In the genomic region with DNA sequence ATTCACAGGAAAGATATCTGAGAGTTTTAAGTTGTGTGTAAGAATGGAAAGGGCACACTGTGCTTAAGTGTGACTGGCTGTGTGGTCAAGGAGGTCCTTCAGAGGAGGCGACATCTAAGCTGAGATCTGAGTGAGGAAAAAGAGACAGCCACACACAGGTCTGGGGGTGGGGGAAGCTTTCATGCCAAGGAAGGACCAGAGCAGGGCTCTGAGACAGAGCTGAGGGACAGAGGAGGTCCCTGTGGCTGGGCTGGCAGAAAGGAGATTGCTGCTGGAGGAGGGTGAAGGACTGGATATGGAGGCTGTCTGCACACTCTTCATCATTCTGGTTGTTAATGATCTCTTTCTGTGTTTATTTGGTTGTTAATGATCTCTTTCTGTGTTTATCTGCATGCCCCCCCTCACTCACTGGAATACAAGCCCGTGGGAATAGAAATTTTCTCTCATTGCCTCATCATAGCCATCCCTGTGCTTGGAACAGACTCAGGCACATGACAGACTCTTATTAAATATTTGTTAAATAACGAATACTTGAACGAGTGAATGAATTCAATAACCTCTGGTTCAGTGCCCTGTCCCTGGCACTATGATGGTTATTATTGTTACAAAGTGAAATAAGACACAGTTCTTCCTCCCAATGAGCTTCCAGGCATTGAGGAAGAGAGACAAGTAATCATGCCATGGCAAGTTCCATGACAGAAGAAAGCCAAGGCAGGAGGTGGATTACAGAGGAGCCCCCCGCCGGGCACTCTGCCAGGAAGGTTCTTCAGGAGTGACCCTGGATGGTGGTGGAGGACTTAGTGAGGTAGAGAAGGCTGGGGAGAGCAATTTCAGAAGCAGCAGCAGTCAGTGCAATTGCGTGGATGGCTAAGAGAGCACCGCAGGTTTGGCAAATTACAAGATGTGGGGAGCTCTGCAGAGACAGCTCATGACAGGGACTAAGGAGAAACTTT, we compare ENCODE assay signal across 20 cellular contexts.
"Had no signal": no experiment of that assay in that cellular context is flagged by ENCODE, and none has a peak within 500 bp of the region (broad histone marks: within the 10 kb centered on the region; RNA-seq: fewer than 3 reads in every experiment).

No MANE protein-coding gene starts in this region.

- H3K27me3 ChIP-seq: breast epithelium, right lobe of liver, uterus had no signal

- H3K27ac ChIP-seq: breast epithelium, right lobe of liver, thoracic aorta, uterus had no signal

- H3K4me3 ChIP-seq: breast epithelium, right lobe of liver, thoracic aorta, uterus had no signal

- H3K9me3 ChIP-seq: breast epithelium, right lobe of liver, thoracic aorta, uterus had no signal

- DNase-seq: activated B cell treated with CpG ODN at 0.5 μM for 24 hours; activated effector memory CD4-positive, alpha-beta T cell treated with Interleukin-2 at 50 U/mL for 16 hours; activated naive CD4-positive, alpha-beta T cell treated with anti-CD3 and anti-CD28 coated beads for 36 hours; dermis blood vessel endothelial cell; effector memory CD4-positive, alpha-beta T cell; foreskin fibroblast; head of caudate nucleus; hippocampal formation; immature natural killer cell; kidney; left colon; naive B cell; right lobe of liver; stimulated activated CD4-positive, alpha-beta T cell treated with anti-CD3 and anti-CD28 coated beads, Interleukin-2, amount 100 ng/mL, for 48 hours; stimulated activated naive CD4-positive, alpha-beta T cell treated with Interleukin-2 at 50 U/mL for 16 hours; T-cell; trophoblast cell; uterus had no signal

- H3K36me3 ChIP-seq: breast epithelium, right lobe of liver, thoracic aorta, uterus had no signal

- H3K4me1 ChIP-seq: breast epithelium, right lobe of liver, uterus had no signal
